1 cellular context compared by ENCODE assay signal in genomic region chr11:10511046-10511711, GRCh38.
TF ChIP-seq lines count a peak whose summit lies in the region.

No MANE protein-coding gene starts in this region.

TF ChIP-seq in WTC11, 78 proteins besides CTCF, POLR2A, EP300 and RAD21 (continued from another document):
- 0 out of 2 replicates have a peak, but pooled peaks have one; percentile 44 for TF ChIP-seq TP53 (CRISPR knock-in tag; IDR thresholded peaks at IDR 0.05)
